1 cellular context compared by ENCODE assay signal in genomic region chr16:58243528-58244004, GRCh38.
A peak's percentile ranks its signal among the peaks of the same experiment; 100 is the strongest.
TF ChIP-seq lines count a peak whose summit lies in the region.

No MANE protein-coding gene starts in this region.

TF ChIP-seq in K562, 482 proteins besides CTCF, POLR2A, EP300 and RAD21 (continued from another document and continues in another):
- TF ChIP-seq, protein P1, sequence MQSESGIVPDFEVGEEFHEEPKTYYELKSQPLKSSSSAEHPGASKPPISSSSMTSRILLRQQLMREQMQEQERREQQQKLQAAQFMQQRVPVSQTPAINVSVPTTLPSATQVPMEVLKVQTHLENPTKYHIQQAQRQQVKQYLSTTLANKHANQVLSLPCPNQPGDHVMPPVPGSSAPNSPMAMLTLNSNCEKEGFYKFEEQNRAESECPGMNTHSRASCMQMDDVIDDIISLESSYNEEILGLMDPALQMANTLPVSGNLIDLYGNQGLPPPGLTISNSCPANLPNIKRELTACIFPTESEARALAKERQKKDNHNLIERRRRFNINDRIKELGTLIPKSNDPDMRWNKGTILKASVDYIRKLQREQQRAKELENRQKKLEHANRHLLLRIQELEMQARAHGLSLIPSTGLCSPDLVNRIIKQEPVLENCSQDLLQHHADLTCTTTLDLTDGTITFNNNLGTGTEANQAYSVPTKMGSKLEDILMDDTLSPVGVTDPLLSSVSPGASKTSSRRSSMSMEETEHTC (IDR thresholded peaks at IDR 0.05): no peak
- TF ChIP-seq THRAP3 (IDR thresholded peaks at IDR 0.05; ENCODE audit: borderline replicate concordance) (no peak), STAT6 (CRISPR knock-in tag; IDR thresholded peaks at IDR 0.05) (no peak), ZBTB26 (CRISPR knock-in tag; IDR thresholded peaks at IDR 0.05) (no peak), CSDE1 (IDR thresholded peaks at IDR 0.05) (no peak), ZNF280B (CRISPR knock-in tag; IDR thresholded peaks at IDR 0.05) (no peak), ZSCAN29 (IDR thresholded peaks at IDR 0.05) (no peak), ZFP30 (CRISPR knock-in tag; IDR thresholded peaks at IDR 0.05; ENCODE audit: borderline replicate concordance) (no peak), MCM7 (IDR thresholded peaks at IDR 0.05) (no peak), SRF (CRISPR knock-in tag; IDR thresholded peaks at IDR 0.05) (no peak), SRSF7 (optimal IDR thresholded peaks at IDR 0.05; ENCODE audit: low read depth, low read length) (no peak), E4F1 (CRISPR knock-in tag; IDR thresholded peaks at IDR 0.05; ENCODE audit: borderline replicate concordance) (no peak), ZNF444 (CRISPR knock-in tag; IDR thresholded peaks at IDR 0.05) (no peak), MLX (CRISPR knock-in tag; conservative IDR thresholded peaks at IDR 0.05) (no peak), ZNF76 (CRISPR knock-in tag; IDR thresholded peaks at IDR 0.05; ENCODE audit: borderline replicate concordance) (no peak), SP1 (CRISPR knock-in tag; IDR thresholded peaks at IDR 0.05) (no peak), SMARCC2 (IDR thresholded peaks at IDR 0.05; ENCODE audit: low read depth) (peak; percentile 51; the same call in 1 of the 2 replicates), ARID1B (IDR thresholded peaks at IDR 0.05) (peak; percentile 65), CAMTA2 (CRISPR knock-in tag; conservative IDR thresholded peaks at IDR 0.05) (no peak), SAFB2 (IDR thresholded peaks at IDR 0.05; ENCODE audit: borderline replicate concordance, low read depth, low read length, severe bottlenecking) (no peak), ZNF764 (CRISPR knock-in tag; IDR thresholded peaks at IDR 0.05; ENCODE audit: low read depth) (no peak), ZEB2 (IDR thresholded peaks at IDR 0.05) (peak; percentile 78), SOX6 (IDR thresholded peaks at IDR 0.05) (no peak), ZNF24 (IDR thresholded peaks at IDR 0.05) (no peak), SLC30A9 (CRISPR knock-in tag; IDR thresholded peaks at IDR 0.05) (no peak), BRF1 (IDR thresholded peaks at IDR 0.05; ENCODE audit: borderline replicate concordance, extremely low read depth, insufficient read length) (no peak), NR1H2 (CRISPR knock-in tag; IDR thresholded peaks at IDR 0.05) (no peak), PTRF (tag; IDR thresholded peaks at IDR 0.05) (no peak), EZH2 (IDR thresholded peaks at IDR 0.05; ENCODE audit: borderline replicate concordance, low read depth, low read length) (no peak), U2AF1 (optimal IDR thresholded peaks at IDR 0.05; ENCODE audit: low read depth, low read length) (no peak), HMG20A (CRISPR knock-in tag; conservative IDR thresholded peaks at IDR 0.05) (no peak), ZNF695 (CRISPR knock-in tag; IDR thresholded peaks at IDR 0.05) (no peak), MAZ (CRISPR knock-in tag; conservative IDR thresholded peaks at IDR 0.05 in 1 of 2, IDR thresholded peaks at IDR 0.05 in 1 of 2) (no peak), PPARD (CRISPR knock-in tag; IDR thresholded peaks at IDR 0.05) (no peak), PHTF2 (CRISPR knock-in tag; IDR thresholded peaks at IDR 0.05) (no peak), MECOM (CRISPR knock-in tag; IDR thresholded peaks at IDR 0.05) (no peak), MCM2 (IDR thresholded peaks at IDR 0.05; ENCODE audit: low read depth) (no peak), MCM3 (IDR thresholded peaks at IDR 0.05) (no peak), FOS (IDR thresholded peaks at IDR 0.05; ENCODE audit: extremely low read depth, insufficient read length) (no peak), NBN (IDR thresholded peaks at IDR 0.05; ENCODE audit: low read depth) (no peak), KLF6 (CRISPR knock-in tag; IDR thresholded peaks at IDR 0.05; ENCODE audit: borderline replicate concordance) (no peak), POLR2B (IDR thresholded peaks at IDR 0.05; ENCODE audit: low read depth, partially characterized antibody) (no peak), EP400 (IDR thresholded peaks at IDR 0.05) (0 out of 2 replicates have a peak, but pooled peaks have one; percentile 18), FIP1L1 (IDR thresholded peaks at IDR 0.05; ENCODE audit: low read depth, low read length, poor library complexity, severe bottlenecking) (no peak), HDAC3 (IDR thresholded peaks at IDR 0.05; ENCODE audit: borderline replicate concordance, partially characterized antibody) (no peak), MAFG (tag; conservative IDR thresholded peaks at IDR 0.05) (no peak), BRCA1 (IDR thresholded peaks at IDR 0.05) (no peak), BRCA1 (CRISPR knock-in tag; IDR thresholded peaks at IDR 0.05) (no peak), FOSL1 (tag; conservative IDR thresholded peaks at IDR 0.05) (peak; percentile 44)
- TF ChIP-seq, protein P2, sequence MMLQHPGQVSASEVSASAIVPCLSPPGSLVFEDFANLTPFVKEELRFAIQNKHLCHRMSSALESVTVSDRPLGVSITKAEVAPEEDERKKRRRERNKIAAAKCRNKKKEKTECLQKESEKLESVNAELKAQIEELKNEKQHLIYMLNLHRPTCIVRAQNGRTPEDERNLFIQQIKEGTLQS (IDR thresholded peaks at IDR 0.05): peak; percentile 82
- TF ChIP-seq, protein P2 (CRISPR knock-in tag; conservative IDR thresholded peaks at IDR 0.05): no peak
- TF ChIP-seq, protein P3, sequence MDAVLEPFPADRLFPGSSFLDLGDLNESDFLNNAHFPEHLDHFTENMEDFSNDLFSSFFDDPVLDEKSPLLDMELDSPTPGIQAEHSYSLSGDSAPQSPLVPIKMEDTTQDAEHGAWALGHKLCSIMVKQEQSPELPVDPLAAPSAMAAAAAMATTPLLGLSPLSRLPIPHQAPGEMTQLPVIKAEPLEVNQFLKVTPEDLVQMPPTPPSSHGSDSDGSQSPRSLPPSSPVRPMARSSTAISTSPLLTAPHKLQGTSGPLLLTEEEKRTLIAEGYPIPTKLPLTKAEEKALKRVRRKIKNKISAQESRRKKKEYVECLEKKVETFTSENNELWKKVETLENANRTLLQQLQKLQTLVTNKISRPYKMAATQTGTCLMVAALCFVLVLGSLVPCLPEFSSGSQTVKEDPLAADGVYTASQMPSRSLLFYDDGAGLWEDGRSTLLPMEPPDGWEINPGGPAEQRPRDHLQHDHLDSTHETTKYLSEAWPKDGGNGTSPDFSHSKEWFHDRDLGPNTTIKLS (IDR thresholded peaks at IDR 0.05; ENCODE audit: borderline replicate concordance, low read depth): 0 out of 2 replicates have a peak, but pooled peaks have one; percentile 19
- TF ChIP-seq, protein P4, sequence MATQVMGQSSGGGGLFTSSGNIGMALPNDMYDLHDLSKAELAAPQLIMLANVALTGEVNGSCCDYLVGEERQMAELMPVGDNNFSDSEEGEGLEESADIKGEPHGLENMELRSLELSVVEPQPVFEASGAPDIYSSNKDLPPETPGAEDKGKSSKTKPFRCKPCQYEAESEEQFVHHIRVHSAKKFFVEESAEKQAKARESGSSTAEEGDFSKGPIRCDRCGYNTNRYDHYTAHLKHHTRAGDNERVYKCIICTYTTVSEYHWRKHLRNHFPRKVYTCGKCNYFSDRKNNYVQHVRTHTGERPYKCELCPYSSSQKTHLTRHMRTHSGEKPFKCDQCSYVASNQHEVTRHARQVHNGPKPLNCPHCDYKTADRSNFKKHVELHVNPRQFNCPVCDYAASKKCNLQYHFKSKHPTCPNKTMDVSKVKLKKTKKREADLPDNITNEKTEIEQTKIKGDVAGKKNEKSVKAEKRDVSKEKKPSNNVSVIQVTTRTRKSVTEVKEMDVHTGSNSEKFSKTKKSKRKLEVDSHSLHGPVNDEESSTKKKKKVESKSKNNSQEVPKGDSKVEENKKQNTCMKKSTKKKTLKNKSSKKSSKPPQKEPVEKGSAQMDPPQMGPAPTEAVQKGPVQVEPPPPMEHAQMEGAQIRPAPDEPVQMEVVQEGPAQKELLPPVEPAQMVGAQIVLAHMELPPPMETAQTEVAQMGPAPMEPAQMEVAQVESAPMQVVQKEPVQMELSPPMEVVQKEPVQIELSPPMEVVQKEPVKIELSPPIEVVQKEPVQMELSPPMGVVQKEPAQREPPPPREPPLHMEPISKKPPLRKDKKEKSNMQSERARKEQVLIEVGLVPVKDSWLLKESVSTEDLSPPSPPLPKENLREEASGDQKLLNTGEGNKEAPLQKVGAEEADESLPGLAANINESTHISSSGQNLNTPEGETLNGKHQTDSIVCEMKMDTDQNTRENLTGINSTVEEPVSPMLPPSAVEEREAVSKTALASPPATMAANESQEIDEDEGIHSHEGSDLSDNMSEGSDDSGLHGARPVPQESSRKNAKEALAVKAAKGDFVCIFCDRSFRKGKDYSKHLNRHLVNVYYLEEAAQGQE (CRISPR knock-in tag; IDR thresholded peaks at IDR 0.05; ENCODE audit: low read depth): no peak
